ENCODE assay signal across 1 cellular context in genomic region chr19:49331616-49332055, GRCh38.
TF ChIP-seq lines count a peak whose summit lies in the region.

No MANE protein-coding gene starts in this region.

TF ChIP-seq in A549, 52 proteins besides CTCF, POLR2A, EP300 and RAD21:
- peak; percentile 88 for TF ChIP-seq USF2 (IDR thresholded peaks at IDR 0.05)
- no peak for TF ChIP-seq KDM5A (IDR thresholded peaks at IDR 0.05)
